8 cellular contexts compared by ENCODE assay signal in genomic region chr11:74321487-74322188, GRCh38. TPM values are rescaled to one million over a fixed set of nuclear protein-coding genes. Genes with fewer than 3 reads are reported as not detected.
DNase-seq lines count a peak whose midpoint lies in the region; ATAC-seq lines count a peak whose summit lies in the region.

No MANE protein-coding gene starts in this region.

- DNase-seq in Right ventricle myocardium inferior (ENCODE audit: missing footprints) (no peak), cardiac septum (ENCODE audit: low spot score) (no peak), NCI-H345 treated with DMSO at 0.1 percent for 48 hours (lab: John Stamatoyannopoulos, UW; ENCODE audit: unreplicated experiment) (peak; percentile 95), amniotic stem cell (lab: John Stamatoyannopoulos, UW) (peak; percentile 62), left colon (no peak), DMS114 treated with DMSO at 0.1 percent for 48 hours (lab: John Stamatoyannopoulos, UW; ENCODE audit: unreplicated experiment) (no peak)

- ATAC-seq in Right ventricle myocardium inferior (peak; percentile 6), left colon (peak; percentile 39), HG02678 (IDR thresholded peaks at IDR 0.05; ENCODE audit: unreplicated experiment) (no peak), HG03097 (IDR thresholded peaks at IDR 0.05; ENCODE audit: low FRiP score, unreplicated experiment) (no peak)

- intact Hi-C loops in Right ventricle myocardium inferior (cut with DNase I), result loop anchor here (2.0 to 5.0 kb wide), 2 partner anchors 67 to 76 kb away; partner anchors contain the start of gene PGM2L1
- intact Hi-C loops in cardiac septum (cut with DNase I), result loop anchor here (10.0 kb wide), 3 partner anchors 67 to 357 kb away; partner anchors contain the start of gene PGM2L1
- intact Hi-C loops in left colon (cut with DNase I, micrococcal nuclease), result loop anchor here in 1 of 2 donors (5.0 kb wide), 1 partner anchor 64 kb away; no protein-coding TSS in a partner anchor

RNA-seq across cellular contexts. Expression of gene P4HA3, which starts 10.2 kb away (rescaled TPM):
- not detected for total RNA-seq in Right ventricle myocardium inferior
- 0.54 TPM for total RNA-seq in cardiac septum
- under 1 TPM; 0.25 to 0.27 TPM for total RNA-seq in left colon

Comparison
In these comparisons a context has a peak if more than half of its experiments do, and no peak if none do; other contexts are left out.
1. ATAC-seq: peak in Right ventricle myocardium inferior (single experiment) and left colon (single experiment); none in HG02678 (single experiment) and HG03097 (single experiment).
2. DNase-seq: peak in NCI-H345 treated with DMSO at 0.1 percent for 48 hours (single experiment) and amniotic stem cell (single experiment); none in Right ventricle myocardium inferior (single experiment), cardiac septum (single experiment), left colon (0 of 2) and DMS114 treated with DMSO at 0.1 percent for 48 hours (single experiment).